24 cellular contexts compared by ENCODE assay signal in the genomic region with DNA sequence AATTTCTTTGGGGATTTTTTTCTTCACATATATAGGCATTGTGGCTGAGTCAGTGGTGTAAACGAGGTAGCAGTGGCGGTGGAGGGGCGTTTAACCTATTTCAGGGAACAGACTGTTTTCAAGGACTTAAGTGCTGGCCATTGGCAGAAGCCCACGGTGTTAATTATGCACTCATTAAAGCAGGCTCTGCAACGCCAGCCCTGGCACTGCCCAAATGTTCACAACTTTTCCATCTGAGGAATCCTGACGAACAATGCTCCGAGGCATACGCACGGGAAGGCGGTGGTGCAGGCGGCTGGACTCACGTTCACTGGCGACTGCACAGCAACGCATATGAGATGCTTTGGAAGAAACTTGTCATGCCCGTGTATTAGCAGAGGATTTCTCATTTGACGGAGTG.
DNase-seq lines count a peak whose midpoint lies in the region; ATAC-seq, FAIRE-seq and TF ChIP-seq lines count a peak whose summit lies in the region.
"Had no signal": no experiment of that assay in that cellular context is flagged by ENCODE, and none has a peak within 500 bp of the region (broad histone marks: within the 10 kb centered on the region; RNA-seq: fewer than 3 reads in every experiment).

No MANE protein-coding gene starts in this region.

- H3K4me3 Mint-ChIP-seq in HFFc6 = no peak overlapping the region
- H3K4me3 Mint-ChIP-seq: activated naive CD4-positive, alpha-beta T cell treated with anti-CD3 and anti-CD28 coated beads, Interleukin-2, amount 50 U/mL, for 24 hours; mesothelial cell of epicardium; nephron had no signal

- TF ChIP-seq RAD21 in neural cell (conservative IDR thresholded peaks at IDR 0.05) = no peak

- FAIRE-seq in GM12891 (lab: Jason Lieb, UNC) = no peak
- FAIRE-seq: colon, D721Med, G401.6, K562 had no signal

- H4K20me1 ChIP-seq in neural cell (ENCODE audit: insufficient read depth) = no peaks in the 10 kb centered on the region
- H4K20me1 ChIP-seq: BLaER1 treated with 17β-estradiol and CSF1 and Interleukin-3, amounts not matched to agents 10 nM and 100 nM had no signal

- no peaks in the 10 kb centered on the region for H3K9me3 ChIP-seq in neural cell (ENCODE audit: low read length)
- H3K9me3 ChIP-seq: HAP-1, heart left ventricle, left ventricle myocardium inferior, prostate gland, vagina had no signal

- DNase-seq in DMS 273 (lab: John Stamatoyannopoulos, UW; ENCODE audit: unreplicated experiment) (peak; percentile 78), NCI-H524 treated with DMSO at 0.1 percent for 48 hours (lab: John Stamatoyannopoulos, UW) (peak; percentile 64), cerebellar cortex (ENCODE audit: low spot score) (peak; percentile 55), HuH-7.5 (ENCODE audit: low spot score) (no peak), GM12891 (ENCODE audit: insufficient read length, low spot score) (no peak), HFFc6 (no peak)
- DNase-seq: activated CD4-positive, alpha-beta T cell treated with anti-CD3 and anti-CD28 coated beads for 48 hours; heart left ventricle; left ventricle myocardium inferior; MM.1S; T-helper 2 cell had no signal

- H3K36me3 ChIP-seq in neural cell (ENCODE audit: insufficient read depth, low read length) = no peaks in the 10 kb centered on the region
- H3K36me3 ChIP-seq: BLaER1 treated with 17β-estradiol and CSF1 and Interleukin-3, amounts not matched to agents 10 nM and 100 nM; HAP-1; heart left ventricle; left ventricle myocardium inferior; prostate gland; vagina had no signal

- no peaks in the 10 kb centered on the region for H3K9me2 ChIP-seq in neural cell (ENCODE audit: insufficient read depth, low read length)

- H3K4me2 ChIP-seq in neural cell (ENCODE audit: low read length) = no peak overlapping the region
- H3K4me2 ChIP-seq: BLaER1 treated with 17β-estradiol and CSF1 and Interleukin-3, amounts not matched to agents 10 nM and 100 nM had no signal

- H3F3A ChIP-seq in neural cell (ENCODE audit: insufficient read depth, low read length, poor library complexity, severe bottlenecking) = no peaks in the 10 kb centered on the region

- H3K9ac ChIP-seq in neural cell (ENCODE audit: low read length) = peak overlapping the region; percentile 29
- H3K9ac ChIP-seq: BLaER1 treated with 17β-estradiol and CSF1 and Interleukin-3, amounts not matched to agents 10 nM and 100 nM had no signal

- no peaks in the 10 kb centered on the region for H3K36me3 Mint-ChIP-seq in HFFc6 (ENCODE audit: low read depth)
- H3K36me3 Mint-ChIP-seq: activated naive CD4-positive, alpha-beta T cell treated with anti-CD3 and anti-CD28 coated beads, Interleukin-2, amount 50 U/mL, for 24 hours; mesothelial cell of epicardium had no signal

- peak overlapping the region; percentile 1 for H2AFZ ChIP-seq in neural cell (ENCODE audit: low read depth, low read length)

- no peaks in the 10 kb centered on the region for H3K27me3 ChIP-seq in neural cell (ENCODE audit: insufficient read depth, low read depth, low read length)
- H3K27me3 ChIP-seq: BLaER1 treated with 17β-estradiol and CSF1 and Interleukin-3, amounts not matched to agents 10 nM and 100 nM; vagina had no signal

- no peak overlapping the region for H3K27ac Mint-ChIP-seq in HFFc6
- H3K27ac Mint-ChIP-seq: activated naive CD4-positive, alpha-beta T cell treated with anti-CD3 and anti-CD28 coated beads, Interleukin-2, amount 50 U/mL, for 24 hours; mesothelial cell of epicardium; nephron had no signal

- TF ChIP-seq CTCF in neural cell (IDR thresholded peaks at IDR 0.05; ENCODE audit: poor library complexity, severe bottlenecking) (no peak), HFFc6 (IDR thresholded peaks at IDR 0.05) (no peak)

- peak overlapping the region; percentile 24 for H3K27ac ChIP-seq in neural cell (ENCODE audit: low read length)
- H3K27ac ChIP-seq: BLaER1 treated with 17β-estradiol and CSF1 and Interleukin-3, amounts not matched to agents 10 nM and 100 nM; heart left ventricle; left ventricle myocardium inferior; prostate gland; vagina had no signal

- no peak for ATAC-seq in esophagus mucosa
- ATAC-seq: heart left ventricle, K562 had no signal

- peak overlapping the region; percentile 45 for H3K4me3 ChIP-seq in neural cell (ENCODE audit: low read length)
- H3K4me3 ChIP-seq: BLaER1 treated with 17β-estradiol and CSF1 and Interleukin-3, amounts not matched to agents 10 nM and 100 nM; HAP-1; heart left ventricle; K562; left ventricle myocardium inferior; prostate gland; vagina had no signal

- H3K79me2 ChIP-seq in neural cell (replicated peaks; ENCODE audit: insufficient read depth, low read length) = no peaks in the 10 kb centered on the region

- no peak for TF ChIP-seq EP300 in neural cell (conservative IDR thresholded peaks at IDR 0.05; ENCODE audit: poor library complexity, severe bottlenecking)

- H3K4me1 Mint-ChIP-seq in HFFc6 (ENCODE audit: low read depth) = no peaks in the 10 kb centered on the region
- H3K4me1 Mint-ChIP-seq: mesothelial cell of epicardium had no signal

- TF ChIP-seq POLR2A in GM12891 (IDR thresholded peaks at IDR 0.05; ENCODE audit: low read depth, low read length) = no peak

- H3K9me3 Mint-ChIP-seq in HFFc6 = no peaks in the 10 kb centered on the region
- H3K9me3 Mint-ChIP-seq: activated naive CD4-positive, alpha-beta T cell treated with anti-CD3 and anti-CD28 coated beads, Interleukin-2, amount 50 U/mL, for 24 hours; mesothelial cell of epicardium had no signal

- peaks cover 31% of the 10 kb centered on the region for H3K27me3 Mint-ChIP-seq in HFFc6 (ENCODE audit: insufficient read depth)

TF ChIP-seq in neural cell, 6 proteins besides CTCF, POLR2A, EP300 and RAD21:
- no peak for TF ChIP-seq SMC3 (conservative IDR thresholded peaks at IDR 0.05; ENCODE audit: poor library complexity)
- no peak for TF ChIP-seq TAF1 (IDR thresholded peaks at IDR 0.05; ENCODE audit: low read depth)
- no peak for TF ChIP-seq MXI1 (conservative IDR thresholded peaks at IDR 0.05; ENCODE audit: poor library complexity, severe bottlenecking)
- TF ChIP-seq EZH2 (IDR thresholded peaks at IDR 0.05; ENCODE audit: borderline replicate concordance, insufficient read depth, low read length, poor library complexity, severe bottlenecking) = no peak
- no peak for TF ChIP-seq POLR2AphosphoS5 (IDR thresholded peaks at IDR 0.05)
- TF ChIP-seq, protein P1, sequence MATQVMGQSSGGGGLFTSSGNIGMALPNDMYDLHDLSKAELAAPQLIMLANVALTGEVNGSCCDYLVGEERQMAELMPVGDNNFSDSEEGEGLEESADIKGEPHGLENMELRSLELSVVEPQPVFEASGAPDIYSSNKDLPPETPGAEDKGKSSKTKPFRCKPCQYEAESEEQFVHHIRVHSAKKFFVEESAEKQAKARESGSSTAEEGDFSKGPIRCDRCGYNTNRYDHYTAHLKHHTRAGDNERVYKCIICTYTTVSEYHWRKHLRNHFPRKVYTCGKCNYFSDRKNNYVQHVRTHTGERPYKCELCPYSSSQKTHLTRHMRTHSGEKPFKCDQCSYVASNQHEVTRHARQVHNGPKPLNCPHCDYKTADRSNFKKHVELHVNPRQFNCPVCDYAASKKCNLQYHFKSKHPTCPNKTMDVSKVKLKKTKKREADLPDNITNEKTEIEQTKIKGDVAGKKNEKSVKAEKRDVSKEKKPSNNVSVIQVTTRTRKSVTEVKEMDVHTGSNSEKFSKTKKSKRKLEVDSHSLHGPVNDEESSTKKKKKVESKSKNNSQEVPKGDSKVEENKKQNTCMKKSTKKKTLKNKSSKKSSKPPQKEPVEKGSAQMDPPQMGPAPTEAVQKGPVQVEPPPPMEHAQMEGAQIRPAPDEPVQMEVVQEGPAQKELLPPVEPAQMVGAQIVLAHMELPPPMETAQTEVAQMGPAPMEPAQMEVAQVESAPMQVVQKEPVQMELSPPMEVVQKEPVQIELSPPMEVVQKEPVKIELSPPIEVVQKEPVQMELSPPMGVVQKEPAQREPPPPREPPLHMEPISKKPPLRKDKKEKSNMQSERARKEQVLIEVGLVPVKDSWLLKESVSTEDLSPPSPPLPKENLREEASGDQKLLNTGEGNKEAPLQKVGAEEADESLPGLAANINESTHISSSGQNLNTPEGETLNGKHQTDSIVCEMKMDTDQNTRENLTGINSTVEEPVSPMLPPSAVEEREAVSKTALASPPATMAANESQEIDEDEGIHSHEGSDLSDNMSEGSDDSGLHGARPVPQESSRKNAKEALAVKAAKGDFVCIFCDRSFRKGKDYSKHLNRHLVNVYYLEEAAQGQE (IDR thresholded peaks at IDR 0.05; ENCODE audit: borderline replicate concordance) = no peak

TF ChIP-seq in GM12891, 5 proteins besides CTCF, POLR2A, EP300 and RAD21:
- no peak for TF ChIP-seq TAF1 (IDR thresholded peaks at IDR 0.05; ENCODE audit: low read depth, low read length)
- no peak for TF ChIP-seq POU2F2 (IDR thresholded peaks at IDR 0.05; ENCODE audit: low read depth, low read length)
- TF ChIP-seq POLR2AphosphoS5 (IDR thresholded peaks at IDR 0.05; ENCODE audit: low read depth, low read length) = no peak
- TF ChIP-seq PAX5 (IDR thresholded peaks at IDR 0.05; ENCODE audit: insufficient read depth, low read length, severe bottlenecking) = no peak
- TF ChIP-seq SPI1 (IDR thresholded peaks at IDR 0.05; ENCODE audit: low read depth, low read length) = no peak
TF ChIP-seq in GM12891: peak in this region for 0.

Comparison
In these comparisons a context has a peak if more than half of its experiments do, and no peak if none do; other contexts are left out.
1. DNase-seq: peak in DMS 273 (single experiment), NCI-H524 treated with DMSO at 0.1 percent for 48 hours (single experiment) and cerebellar cortex (single experiment); none in HuH-7.5 (single experiment), GM12891 (single experiment) and HFFc6 (single experiment).